In the genomic region with DNA sequence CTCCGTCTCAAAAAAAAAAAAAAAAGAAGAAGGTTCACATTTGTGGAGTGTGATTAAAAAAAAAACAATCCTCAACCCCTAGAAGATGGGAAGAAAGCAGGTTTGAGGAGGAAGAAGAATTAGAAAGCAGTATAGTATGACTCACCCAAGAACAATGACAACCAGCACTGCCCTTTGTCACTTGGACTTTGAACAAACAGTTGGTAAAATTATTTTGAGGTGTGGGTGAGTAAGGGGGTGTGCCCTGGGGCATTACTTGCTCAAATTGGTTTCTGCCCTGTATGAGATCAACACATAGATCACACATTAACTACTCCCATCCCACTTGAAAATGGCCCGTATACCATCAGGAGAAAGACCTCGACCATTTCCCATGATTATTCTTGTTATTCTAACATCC, we compare ENCODE assay signal across 14 cellular contexts. TPM values are rescaled to one million over a fixed set of nuclear protein-coding genes. Genes with fewer than 3 reads are reported as not detected.
A peak's percentile ranks its signal among the peaks of the same experiment; 100 is the strongest.
DNase-seq lines count a peak whose midpoint lies in the region; ATAC-seq and TF ChIP-seq lines count a peak whose summit lies in the region.
"Had no signal": no experiment of that assay in that cellular context is flagged by ENCODE, and none has a peak within 500 bp of the region (broad histone marks: within the 10 kb centered on the region; RNA-seq: fewer than 3 reads in every experiment).

No MANE protein-coding gene starts in this region.

- no peak overlapping the region for H3K4me3 Mint-ChIP-seq in WTC11
- H3K4me3 Mint-ChIP-seq: IgD-negative memory B cell had no signal

- CTCF ChIA-PET in WTC11 (lab: Charles Lee): interaction anchor here (0.7 to 1.6 kb wide), 2 partner anchors 11 to 441 kb away, joined by 3 to 6 read pairs; no protein-coding TSS in a partner anchor

- peak; percentile 94 for DNase-seq in A172 (ENCODE audit: low spot score)
- peak; percentile 87 for DNase-seq in HT-29 (ENCODE audit: low spot score)
- no peak for DNase-seq in WTC11 (ENCODE audit: low spot score)
- peak; percentile 71 for DNase-seq in islet precursor cell
- no peak for DNase-seq in NCI-H446 (lab: John Stamatoyannopoulos, UW)
- no peak for DNase-seq in NCI-H82 treated with DMSO at 0.1 percent for 48 hours (lab: John Stamatoyannopoulos, UW; ENCODE audit: unreplicated experiment)
- no peak for DNase-seq in retina
- DNase-seq: activated CD8-positive, alpha-beta memory T cell treated with anti-CD3 and anti-CD28 coated beads, Interleukin-2, amount 50 U/mL, for 4 hours; amniotic stem cell; effector memory CD4-positive, alpha-beta T cell; NCI-H187; sigmoid colon had no signal

- peaks cover 12% of the 10 kb centered on the region for H3K36me3 Mint-ChIP-seq in WTC11

- 0 out of 2 replicates have a peak overlapping the region, but pooled peaks have one; percentile 42 for H3K27ac Mint-ChIP-seq in WTC11
- H3K27ac Mint-ChIP-seq: IgD-negative memory B cell had no signal

- no peaks in the 10 kb centered on the region for H3K27me3 Mint-ChIP-seq in WTC11 (ENCODE audit: low read depth)

- ATAC-seq in WTC11 (no peak), HG03432 (IDR thresholded peaks at IDR 0.05; ENCODE audit: unreplicated experiment) (no peak)

- peaks cover 50% of the 10 kb centered on the region for H3K4me1 Mint-ChIP-seq in WTC11

- no peak for TF ChIP-seq CTCF in WTC11 (IDR thresholded peaks at IDR 0.05)

- POLR2A ChIA-PET in WTC11 (lab: Charles Lee): no interaction called here

- H3K9me3 Mint-ChIP-seq in WTC11: peaks cover 12% of the 10 kb centered on the region

TF ChIP-seq in WTC11, 78 proteins besides CTCF, POLR2A, EP300 and RAD21:
- TF ChIP-seq, protein P1, sequence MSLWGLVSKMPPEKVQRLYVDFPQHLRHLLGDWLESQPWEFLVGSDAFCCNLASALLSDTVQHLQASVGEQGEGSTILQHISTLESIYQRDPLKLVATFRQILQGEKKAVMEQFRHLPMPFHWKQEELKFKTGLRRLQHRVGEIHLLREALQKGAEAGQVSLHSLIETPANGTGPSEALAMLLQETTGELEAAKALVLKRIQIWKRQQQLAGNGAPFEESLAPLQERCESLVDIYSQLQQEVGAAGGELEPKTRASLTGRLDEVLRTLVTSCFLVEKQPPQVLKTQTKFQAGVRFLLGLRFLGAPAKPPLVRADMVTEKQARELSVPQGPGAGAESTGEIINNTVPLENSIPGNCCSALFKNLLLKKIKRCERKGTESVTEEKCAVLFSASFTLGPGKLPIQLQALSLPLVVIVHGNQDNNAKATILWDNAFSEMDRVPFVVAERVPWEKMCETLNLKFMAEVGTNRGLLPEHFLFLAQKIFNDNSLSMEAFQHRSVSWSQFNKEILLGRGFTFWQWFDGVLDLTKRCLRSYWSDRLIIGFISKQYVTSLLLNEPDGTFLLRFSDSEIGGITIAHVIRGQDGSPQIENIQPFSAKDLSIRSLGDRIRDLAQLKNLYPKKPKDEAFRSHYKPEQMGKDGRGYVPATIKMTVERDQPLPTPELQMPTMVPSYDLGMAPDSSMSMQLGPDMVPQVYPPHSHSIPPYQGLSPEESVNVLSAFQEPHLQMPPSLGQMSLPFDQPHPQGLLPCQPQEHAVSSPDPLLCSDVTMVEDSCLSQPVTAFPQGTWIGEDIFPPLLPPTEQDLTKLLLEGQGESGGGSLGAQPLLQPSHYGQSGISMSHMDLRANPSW (CRISPR knock-in tag; conservative IDR thresholded peaks at IDR 0.05; ENCODE audit: low read depth): no peak
- TF ChIP-seq ZNF396 (CRISPR knock-in tag; IDR thresholded peaks at IDR 0.05; ENCODE audit: borderline replicate concordance): no peak

RNA-seq across cellular contexts. Expression of a gene that starts 33.3 kb away (rescaled TPM):
- total RNA-seq in A172 (2014; rRNA removed; shearing (Covaris generic)): 1.7 and 2.3 TPM in 2 replicates
- total RNA-seq in HT-29 (2014; rRNA removed; shearing (Covaris generic)): 52.8 and 61.7 TPM in 2 replicates
- total RNA-seq in WTC11 (2021): 37.3 to 38.9 TPM (median 37.5 TPM) in 3 replicates

Comparison
In these comparisons a context has a peak if more than half of its experiments do, and no peak if none do; other contexts are left out.
1. DNase-seq: peak in A172 (single experiment), HT-29 (single experiment) and islet precursor cell (single experiment); none in WTC11 (single experiment), NCI-H446 (0 of 2), NCI-H82 treated with DMSO at 0.1 percent for 48 hours (single experiment) and retina (single experiment).
2. RNA of a gene that starts 33.3 kb away (total RNA-seq): 52.8 to 61.7 TPM in HT-29 and 37.3 to 38.9 TPM in WTC11; 1.7 to 2.3 TPM in A172; every median in the first group is over 10 times any median in the second.